In the genomic region with DNA sequence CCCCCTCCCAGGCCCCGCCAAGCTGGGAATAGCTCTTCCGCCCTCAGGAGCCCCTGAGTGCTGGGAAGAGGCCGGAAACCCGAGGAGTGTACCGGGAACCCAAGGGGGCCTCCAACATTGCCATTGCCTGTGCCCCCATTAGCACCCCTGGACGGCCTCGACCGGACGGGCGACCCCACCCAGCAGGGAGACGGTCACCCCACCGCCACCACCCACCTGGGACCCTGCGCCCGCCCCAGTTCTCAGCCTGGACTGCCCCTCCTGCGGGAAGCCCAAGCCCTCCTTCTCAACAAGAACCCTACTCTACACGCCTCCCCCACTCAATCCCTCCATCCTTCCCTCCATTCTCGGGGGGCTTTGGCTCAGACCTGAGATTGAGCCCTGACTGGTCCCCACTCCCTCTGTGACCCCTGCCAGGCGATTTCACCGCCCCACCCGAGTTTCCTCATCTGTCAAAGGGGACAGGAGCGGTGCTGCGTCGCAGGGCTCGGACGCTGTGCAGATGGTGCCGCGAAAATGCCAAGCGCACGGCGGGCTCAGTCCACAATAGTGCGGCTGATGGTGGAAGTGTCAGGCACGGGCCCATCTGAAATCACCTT, we compare ENCODE assay signal across 8 cellular contexts. TPM values are rescaled to one million over a fixed set of nuclear protein-coding genes. Genes with fewer than 3 reads are reported as not detected.
DNase-seq lines count a peak whose midpoint lies in the region; ATAC-seq lines count a peak whose summit lies in the region.

No MANE protein-coding gene starts in this region.

- H3K9me3 Mint-ChIP-seq in activated T-helper 2 cell treated with anti-CD3 and anti-CD28 coated beads, Interferon-gamma antibody, Interleukin-2, Interleukin-4, amounts not matched to agents 10 μg/mL and 5 μg/mL and 100 μg/mL, durations not matched to agents 14 hours and 24 hours and 36 hours: no peaks in the 10 kb centered on the region

- H3K4me1 ChIP-seq in iPS-20b (ENCODE audit: insufficient read depth, low read length) (peaks cover 35% of the 10 kb centered on the region), stomach smooth muscle (ENCODE audit: control insufficient read depth, insufficient read depth, low read length) (peaks cover 45% of the 10 kb centered on the region)

- peaks cover 41% of the 10 kb centered on the region for H3K4me1 Mint-ChIP-seq in activated T-helper 2 cell treated with anti-CD3 and anti-CD28 coated beads, Interferon-gamma antibody, Interleukin-2, Interleukin-4, amounts not matched to agents 10 μg/mL and 5 μg/mL and 100 μg/mL, durations not matched to agents 14 hours and 24 hours and 36 hours (ENCODE audit: low read depth)

- DNase-seq in NCI-H1417 (lab: John Stamatoyannopoulos, UW) (peak in 2 of 3 experiments; percentile 42 to 63), NCI-H1417 treated with DMSO at 0.1 percent for 48 hours (lab: John Stamatoyannopoulos, UW) (no peak), NCI-H2171 (lab: John Stamatoyannopoulos, UW) (no peak)
- no peak for DNase-seq in activated T-helper 2 cell treated with anti-CD3 and anti-CD28 coated beads, Interferon-gamma antibody, Interleukin-2, Interleukin-4, amounts not matched to agents 10 μg/mL and 5 μg/mL and 100 μg/mL, durations not matched to agents 14 hours and 24 hours and 36 hours (ENCODE audit: low spot score)

- H3K9ac ChIP-seq in iPS-20b (ENCODE audit: low read depth, low read length): peak overlapping the region; percentile 92; the same call in 1 of the 2 replicates
- H3K9ac ChIP-seq in stomach smooth muscle (ENCODE audit: low read length in 2 of 2): peak overlapping the region; percentile 28 to 69

- H3K4me3 ChIP-seq in iPS-20b (ENCODE audit: low read length): peak overlapping the region; percentile 83
- H3K4me3 ChIP-seq in stomach smooth muscle (ENCODE audit: low read length in 2 of 2): peak overlapping the region; percentile 63 to 81

- H3K36me3 ChIP-seq in iPS-20b (ENCODE audit: insufficient read depth, low read depth, low read length) (peaks cover 28% of the 10 kb centered on the region), stomach smooth muscle (ENCODE audit: control insufficient read depth in 2 of 2, insufficient read depth in 2 of 2, low read length in 2 of 2) (no peaks in the 10 kb centered on the region)

- peak overlapping the region; percentile 96 for H3K27ac Mint-ChIP-seq in activated T-helper 2 cell treated with anti-CD3 and anti-CD28 coated beads, Interferon-gamma antibody, Interleukin-2, Interleukin-4, amounts not matched to agents 10 μg/mL and 5 μg/mL and 100 μg/mL, durations not matched to agents 14 hours and 24 hours and 36 hours

- no peak for ATAC-seq in GM19452 (IDR thresholded peaks at IDR 0.05; ENCODE audit: unreplicated experiment)
- ATAC-seq in HG02759 (IDR thresholded peaks at IDR 0.05; ENCODE audit: unreplicated experiment): no peak

- intact Hi-C loops in activated T-helper 2 cell treated with anti-CD3 and anti-CD28 coated beads, Interferon-gamma antibody, Interleukin-2, Interleukin-4, amounts not matched to agents 10 μg/mL and 5 μg/mL and 100 μg/mL, durations not matched to agents 14 hours and 24 hours and 36 hours (cut with micrococcal nuclease): no loop called here

- H3K27ac ChIP-seq in iPS-20b (ENCODE audit: low read length) (peak overlapping the region; percentile 7), stomach smooth muscle (ENCODE audit: low read length) (peak overlapping the region; percentile 6)

- H3K4me3 Mint-ChIP-seq in activated T-helper 2 cell treated with anti-CD3 and anti-CD28 coated beads, Interferon-gamma antibody, Interleukin-2, Interleukin-4, amounts not matched to agents 10 μg/mL and 5 μg/mL and 100 μg/mL, durations not matched to agents 14 hours and 24 hours and 36 hours (ENCODE audit: low read depth): peak overlapping the region; percentile 97

- H3K9me3 ChIP-seq in iPS-20b (ENCODE audit: insufficient read depth, low read depth, low read length) (no peaks in the 10 kb centered on the region), stomach smooth muscle (ENCODE audit: control insufficient read depth in 2 of 2, low read length in 2 of 2) (no peaks in the 10 kb centered on the region)

- H3K36me3 Mint-ChIP-seq in activated T-helper 2 cell treated with anti-CD3 and anti-CD28 coated beads, Interferon-gamma antibody, Interleukin-2, Interleukin-4, amounts not matched to agents 10 μg/mL and 5 μg/mL and 100 μg/mL, durations not matched to agents 14 hours and 24 hours and 36 hours (ENCODE audit: low read depth): peaks cover 31% of the 10 kb centered on the region

- H3K27me3 Mint-ChIP-seq in activated T-helper 2 cell treated with anti-CD3 and anti-CD28 coated beads, Interferon-gamma antibody, Interleukin-2, Interleukin-4, amounts not matched to agents 10 μg/mL and 5 μg/mL and 100 μg/mL, durations not matched to agents 14 hours and 24 hours and 36 hours (ENCODE audit: low read depth): no peaks in the 10 kb centered on the region

- no peaks in the 10 kb centered on the region for H3K27me3 ChIP-seq in iPS-20b (ENCODE audit: insufficient read depth, low read length)
- peaks cover 2 to 11% of the 10 kb centered on the region in 2 donors for H3K27me3 ChIP-seq in stomach smooth muscle (ENCODE audit: control insufficient read depth in 1 of 2, insufficient read depth in 2 of 2, low read length in 2 of 2)

RNA-seq across cellular contexts. Expression of gene CARHSP1, which starts 1.8 kb away (rescaled TPM):
- total RNA-seq in activated T-helper 2 cell treated with anti-CD3 and anti-CD28 coated beads, Interferon-gamma antibody, Interleukin-2, Interleukin-4, amounts not matched to agents 10 μg/mL and 5 μg/mL and 100 μg/mL, durations not matched to agents 14 hours and 24 hours and 36 hours: 84.4 and 90.8 TPM in 2 replicates

RNA-seq across cellular contexts. Expression of gene LITAFD, which starts 15.2 kb away (rescaled TPM):
- not detected in 2 replicates for total RNA-seq in activated T-helper 2 cell treated with anti-CD3 and anti-CD28 coated beads, Interferon-gamma antibody, Interleukin-2, Interleukin-4, amounts not matched to agents 10 μg/mL and 5 μg/mL and 100 μg/mL, durations not matched to agents 14 hours and 24 hours and 36 hours

Comparison
In these comparisons a context has a peak if more than half of its experiments do, and no peak if none do; other contexts are left out.
1. DNase-seq: peak in NCI-H1417 (2 of 3); none in NCI-H1417 treated with DMSO at 0.1 percent for 48 hours (single experiment), activated T-helper 2 cell treated with anti-CD3 and anti-CD28 coated beads, Interferon-gamma antibody, Interleukin-2, Interleukin-4, amounts not matched to agents 10 μg/mL and 5 μg/mL and 100 μg/mL, durations not matched to agents 14 hours and 24 hours and 36 hours (single experiment) and NCI-H2171 (single experiment).